8 cellular contexts compared by ENCODE assay signal in the genomic region with DNA sequence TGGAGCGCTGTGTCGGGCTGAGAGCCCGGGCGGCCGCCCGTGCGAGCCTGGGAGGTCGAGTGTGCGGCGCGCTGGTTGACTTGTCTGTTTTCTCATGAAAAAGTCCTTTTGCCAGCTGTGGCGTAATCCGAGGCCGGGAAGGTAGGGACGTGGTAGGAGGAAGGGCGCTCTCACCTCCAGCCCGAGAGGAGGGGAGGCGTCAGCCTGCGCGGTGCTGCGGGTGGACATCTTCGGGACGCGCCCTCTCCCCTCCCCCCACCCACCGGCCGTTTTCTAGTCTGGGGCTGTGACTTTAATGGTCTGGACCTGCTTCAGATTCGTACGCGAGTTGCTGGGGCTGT. TPM values are rescaled to one million over a fixed set of nuclear protein-coding genes. Genes with fewer than 3 reads are reported as not detected.
DNase-seq lines count a peak whose midpoint lies in the region; ATAC-seq and TF ChIP-seq lines count a peak whose summit lies in the region.

No MANE protein-coding gene starts in this region.

- no peaks in the 10 kb centered on the region for H3K9me3 ChIP-seq in neuron (ENCODE audit: low read length)
- H3K9me3 ChIP-seq in upper lobe of right lung: no peaks in the 10 kb centered on the region

- H3K36me3 ChIP-seq in neuron (ENCODE audit: insufficient read depth, low read length) (peaks cover 7% of the 10 kb centered on the region), upper lobe of right lung (no peaks in the 10 kb centered on the region)

- no peaks in the 10 kb centered on the region for H3K27me3 ChIP-seq in neuron (ENCODE audit: insufficient read depth, low read length)
- no peaks in the 10 kb centered on the region for H3K27me3 ChIP-seq in upper lobe of right lung

- H3K27ac ChIP-seq in upper lobe of right lung: peak overlapping the region; percentile 96

- H3K4me3 ChIP-seq in fibroblast of the aortic adventitia (ENCODE audit: low read depth, low read length) (peak overlapping the region; percentile 92), neuron (ENCODE audit: low read length) (peak overlapping the region; percentile 57), upper lobe of right lung (peak overlapping the region; percentile 98)

- intact Hi-C loops in upper lobe of right lung (cut with DNase I): no loop called here

- DNase-seq in AG20443 (ENCODE audit: low spot score) (peak; percentile 63), NCI-H526 (lab: John Stamatoyannopoulos, UW) (peak; percentile 68 to 89), fibroblast of the aortic adventitia (ENCODE audit: low read depth) (peak; percentile 59), upper lobe of right lung (peak; percentile 86)
- peak; percentile 15 to 31 for DNase-seq in activated T-helper 1 cell treated with anti-CD3 and anti-CD28 coated beads, Interleukin-2, amount 50 U/mL, for 16 hours (ENCODE audit: low read depth in 1 of 2, low spot score in 1 of 2)

- peak overlapping the region; percentile 23 for H2AFZ ChIP-seq in neuron (ENCODE audit: low read depth, low read length)

- H3K4me1 ChIP-seq in neuron (ENCODE audit: insufficient read depth, low read length) (peaks cover 11% of the 10 kb centered on the region), upper lobe of right lung (peaks cover 35% of the 10 kb centered on the region)

- TF ChIP-seq CTCF in fibroblast of the aortic adventitia (IDR thresholded peaks at IDR 0.05; ENCODE audit: insufficient read depth, low read length): no peak
- no peak for TF ChIP-seq CTCF in upper lobe of right lung (IDR thresholded peaks at IDR 0.05)

- peak; percentile 7 for ATAC-seq in GM18870 (IDR thresholded peaks at IDR 0.05; ENCODE audit: unreplicated experiment)
- peak; percentile 22 for ATAC-seq in HG03196 (IDR thresholded peaks at IDR 0.05; ENCODE audit: unreplicated experiment)
- ATAC-seq in upper lobe of right lung: peak; percentile 51

RNA-seq across cellular contexts. Expression of gene NCK1, which starts 0.6 kb away (rescaled TPM):
- 42.6 and 244 TPM in 2 replicates for total RNA-seq in fibroblast of the aortic adventitia (ENCODE audit: low replicate concordance)
- 54.0 TPM for total RNA-seq in upper lobe of right lung

RNA-seq across cellular contexts. Expression of gene SLC35G2, which starts 43.7 kb away (rescaled TPM):
- total RNA-seq in fibroblast of the aortic adventitia (ENCODE audit: low replicate concordance): 14.0 and 14.7 TPM in 2 replicates
- 7.8 TPM for total RNA-seq in upper lobe of right lung

Comparison
In these comparisons a context has a peak if more than half of its experiments do, and no peak if none do; other contexts are left out.
1. Peak in every context shown above with its lines: DNase-seq, ATAC-seq, H3K4me3 ChIP-seq and H3K27ac ChIP-seq.
2. DNase-seq: peak in every context shown above with its lines; median percentile 86 in upper lobe of right lung; 78 in NCI-H526; 63 in AG20443; 59 in fibroblast of the aortic adventitia; 23 in activated T-helper 1 cell treated with anti-CD3 and anti-CD28 coated beads, Interleukin-2, amount 50 U/mL, for 16 hours.